Comparison of ENCODE assay signal across 8 cellular contexts in genomic region chrX:25968920-25969319, GRCh38.
DNase-seq lines count a peak whose midpoint lies in the region; ATAC-seq, FAIRE-seq and TF ChIP-seq lines count a peak whose summit lies in the region.

No MANE protein-coding gene starts in this region.

- peak; percentile 8 for TF ChIP-seq CTCF in GM10266 (IDR thresholded peaks at IDR 0.05; ENCODE audit: control insufficient read depth, insufficient read depth, low read depth, missing control alignments)

- no peaks in the 10 kb centered on the region for H3K9me3 ChIP-seq in iPS-15b (ENCODE audit: control insufficient read depth, insufficient read depth, low read length)

- no peaks in the 10 kb centered on the region for H3K36me3 ChIP-seq in iPS-15b (ENCODE audit: control insufficient read depth, insufficient read depth, low read length)

- no peaks in the 10 kb centered on the region for H3K27me3 ChIP-seq in iPS-15b (ENCODE audit: control insufficient read depth, insufficient read depth, low read length)

- H3K4me3 ChIP-seq in iPS-15b (ENCODE audit: low read depth, low read length): peak overlapping the region; percentile 8

- FAIRE-seq in urothelium cell line (lab: Jason Lieb, UNC): no peak

- H3K9ac ChIP-seq in iPS-15b (ENCODE audit: low read depth, low read length): no peak overlapping the region

- H3K4me1 ChIP-seq in iPS-15b (ENCODE audit: control insufficient read depth, insufficient read depth, low read length): no peaks in the 10 kb centered on the region

- ATAC-seq in HG03342 (IDR thresholded peaks at IDR 0.05; ENCODE audit: unreplicated experiment) (peak; percentile 68), GM21825 (IDR thresholded peaks at IDR 0.05; ENCODE audit: unreplicated experiment) (no peak)

- no peak for DNase-seq in GM10266 (ENCODE audit: extremely low spot score)
- DNase-seq in SK-N-DZ (ENCODE audit: low spot score): peak; percentile 23
- DNase-seq in NCI-H128 (lab: John Stamatoyannopoulos, UW; ENCODE audit: unreplicated experiment): no peak
- no peak for DNase-seq in NCI-H2029 treated with DMSO at 0.1 percent for 48 hours (lab: John Stamatoyannopoulos, UW)
- no peak for DNase-seq in urothelium cell line (ENCODE audit: low spot score)
